23 cellular contexts compared by ENCODE assay signal in the genomic region with DNA sequence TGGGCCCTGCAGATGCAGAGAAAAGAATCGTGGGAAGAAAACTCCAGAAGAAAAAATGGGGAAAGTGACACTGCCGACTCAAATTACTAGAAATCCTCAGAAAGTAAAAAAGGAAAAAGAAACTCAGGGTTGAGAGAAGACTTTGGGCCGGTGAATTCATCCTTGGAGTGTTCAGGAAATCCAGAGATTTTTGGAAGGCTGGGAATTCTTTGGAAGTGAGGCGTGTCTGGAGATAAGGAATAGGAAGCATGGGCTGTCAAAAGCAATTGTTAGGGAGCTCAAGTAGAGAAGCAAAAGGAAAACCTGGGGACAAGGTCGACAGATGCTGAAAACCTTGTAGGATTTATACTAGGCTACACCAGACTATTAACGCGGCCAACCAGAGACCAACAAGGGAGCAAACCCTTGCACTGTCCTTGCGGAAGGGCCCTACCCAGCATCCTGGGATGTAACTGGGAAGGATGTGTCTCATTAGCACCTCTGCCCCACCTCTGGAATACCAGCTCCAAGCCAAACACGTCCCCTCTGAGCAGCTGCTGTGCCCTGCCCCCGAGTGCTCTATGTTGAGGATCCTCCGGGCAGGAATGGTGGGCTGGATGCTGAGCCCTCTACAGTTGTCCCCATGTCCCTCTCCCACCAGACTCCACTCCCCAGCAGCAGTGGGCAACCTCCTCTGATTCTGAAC. TPM values are rescaled to one million over a fixed set of nuclear protein-coding genes. Genes with fewer than 3 reads are reported as not detected.
DNase-seq lines count a peak whose midpoint lies in the region; ATAC-seq, FAIRE-seq and TF ChIP-seq lines count a peak whose summit lies in the region.
"Had no signal": no experiment of that assay in that cellular context is flagged by ENCODE, and none has a peak within 500 bp of the region (broad histone marks: within the 10 kb centered on the region; RNA-seq: fewer than 3 reads in every experiment).

No MANE protein-coding gene starts in this region.

- no peak overlapping the region for H3K9ac ChIP-seq in parathyroid adenoma
- H3K9ac ChIP-seq in kidney (ENCODE audit: low read length in 2 of 2) = no peak overlapping the region
- H3K9ac ChIP-seq: BLaER1 treated with 17β-estradiol and CSF1 and Interleukin-3, amounts not matched to agents 10 nM and 100 nM had no signal

- TF ChIP-seq CTCF in heart right ventricle (IDR thresholded peaks at IDR 0.05) = no peak
- TF ChIP-seq CTCF in right atrium auricular region (IDR thresholded peaks at IDR 0.05) = no peak
- no peak for TF ChIP-seq CTCF in parathyroid adenoma (IDR thresholded peaks at IDR 0.05)
- TF ChIP-seq CTCF in uterus (IDR thresholded peaks at IDR 0.05) = no peak
- no peak for TF ChIP-seq CTCF in kidney (IDR thresholded peaks at IDR 0.05; ENCODE audit: borderline replicate concordance, extremely low read depth, insufficient read depth)

- no peaks in the 10 kb centered on the region for H3K79me2 ChIP-seq in parathyroid adenoma

- H3K36me3 ChIP-seq in heart right ventricle (peaks cover 0 to 10% (median 0%) of the 10 kb centered on the region in 9 donors), right atrium auricular region (no peaks in the 10 kb centered on the region), parathyroid adenoma (ENCODE audit: control insufficient read depth, insufficient read depth, low read length) (no peaks in the 10 kb centered on the region), uterus (no peaks in the 10 kb centered on the region), kidney (ENCODE audit: control insufficient read depth in 1 of 2, insufficient read depth in 2 of 2, low read length in 2 of 2) (no peaks in the 10 kb centered on the region)
- H3K36me3 ChIP-seq: vagina had no signal

- H3K27ac ChIP-seq in heart right ventricle (peak overlapping the region; percentile 19 to 81 (median 56)), right atrium auricular region (peak overlapping the region; percentile 46 to 54), parathyroid adenoma (peak overlapping the region; percentile 39), uterus (peak overlapping the region; percentile 29 to 37), kidney (ENCODE audit: low read depth in 2 of 2, low read length in 2 of 2) (peak overlapping the region in 1 of 2 donors; percentile 49)
- H3K27ac ChIP-seq: A549; BLaER1 treated with 17β-estradiol and CSF1 and Interleukin-3, amounts not matched to agents 10 nM and 100 nM; skin epidermis; vagina had no signal

- 48 to 49% methylated on average over 11 of the region's 11 CpGs for WGBS in heart right ventricle, 2 donors

- no peak for FAIRE-seq in kidney (lab: Jason Lieb, UNC)
- FAIRE-seq: D721Med had no signal

- DNase-seq in heart right ventricle (no peak), cardiac septum (ENCODE audit: low spot score) (no peak), right atrium auricular region (ENCODE audit: low spot score) (no peak), uterus (no peak), SIG-M5 treated with dmso at 0.1 percent for 504 hours (lab: John Stamatoyannopoulos, UW; ENCODE audit: unreplicated experiment) (no peak), kidney (no peak)
- DNase-seq: activated CD4-positive, alpha-beta T cell treated with anti-CD3 and anti-CD28 coated beads for 1 hour; activated naive CD4-positive, alpha-beta T cell treated with anti-CD3 and anti-CD28 coated beads, Interleukin-2, amount 10 ng/mL, durations not matched to agents 7 days and 5 days; activated T-cell treated with anti-CD3 and anti-CD28 coated beads, Interleukin-2, amount 50 U/mL, for 72 hours; anterior cingulate cortex; effector memory CD4-positive, alpha-beta T cell; HCEC 1CT; Karpas-422; NCI-H1092 treated with DMSO at 0.1 percent for 48 hours; NCI-H2107; NCI-H510A had no signal

- H2AFZ ChIP-seq in parathyroid adenoma = no peak overlapping the region

- intact Hi-C loops in heart right ventricle (cut with DNase I) = no loop called here
- intact Hi-C loops in cardiac septum (cut with DNase I) = no loop called here
- intact Hi-C loops in uterus (cut with DNase I; ENCODE audit: low total_unique reads) = no loop called here
- intact Hi-C loops in kidney (cut with DNase I) = no loop called here

- H3K27me3 ChIP-seq in heart right ventricle (no peaks in the 10 kb centered on the region), right atrium auricular region (no peaks in the 10 kb centered on the region), parathyroid adenoma (ENCODE audit: control insufficient read depth, insufficient read depth, low read length) (no peaks in the 10 kb centered on the region), uterus (no peaks in the 10 kb centered on the region)
- H3K27me3 ChIP-seq: BLaER1 treated with 17β-estradiol and CSF1 and Interleukin-3, amounts not matched to agents 10 nM and 100 nM; vagina had no signal

- H3K4me2 ChIP-seq in parathyroid adenoma (ENCODE audit: low read length) = no peak overlapping the region
- H3K4me2 ChIP-seq: A549; BLaER1 treated with 17β-estradiol and CSF1 and Interleukin-3, amounts not matched to agents 10 nM and 100 nM had no signal

- H3K9me3 ChIP-seq in heart right ventricle = no peaks in the 10 kb centered on the region
- no peaks in the 10 kb centered on the region for H3K9me3 ChIP-seq in right atrium auricular region
- no peaks in the 10 kb centered on the region for H3K9me3 ChIP-seq in parathyroid adenoma (ENCODE audit: control insufficient read depth, low read length)
- no peaks in the 10 kb centered on the region for H3K9me3 ChIP-seq in uterus
- no peaks in the 10 kb centered on the region for H3K9me3 ChIP-seq in kidney (ENCODE audit: control insufficient read depth in 1 of 2, low read length in 2 of 2)
- H3K9me3 ChIP-seq: A549; BLaER1 treated with 17β-estradiol and CSF1 and Interleukin-3, amounts not matched to agents 10 nM and 100 nM; vagina had no signal

- peak; percentile 12 to 48 (median 26) for ATAC-seq in heart right ventricle
- ATAC-seq in HG03432 (IDR thresholded peaks at IDR 0.05; ENCODE audit: unreplicated experiment) = no peak
- ATAC-seq: A549; activated T-cell treated with anti-CD3 and anti-CD28 coated beads, Interleukin-2, amount 50 U/mL, for 72 hours had no signal

- H3K4me3 ChIP-seq in heart right ventricle (no peak overlapping the region), right atrium auricular region (no peak overlapping the region), parathyroid adenoma (ENCODE audit: low read depth, low read length) (no peak overlapping the region), uterus (no peak overlapping the region), kidney (ENCODE audit: low read length in 2 of 2) (no peak overlapping the region)
- H3K4me3 ChIP-seq: A549; BLaER1 treated with 17β-estradiol and CSF1 and Interleukin-3, amounts not matched to agents 10 nM and 100 nM; skin epidermis; vagina had no signal

- peaks cover 18 to 80% (median 45%) of the 10 kb centered on the region in 9 donors for H3K4me1 ChIP-seq in heart right ventricle
- H3K4me1 ChIP-seq in right atrium auricular region = peaks cover 0 to 60% of the 10 kb centered on the region in 2 donors
- H3K4me1 ChIP-seq in parathyroid adenoma = no peaks in the 10 kb centered on the region
- peaks cover 0 to 4% of the 10 kb centered on the region in 2 donors for H3K4me1 ChIP-seq in uterus
- peaks cover 3 to 17% of the 10 kb centered on the region in 2 donors for H3K4me1 ChIP-seq in kidney (ENCODE audit: control insufficient read depth in 1 of 2, insufficient read depth in 1 of 2, low read depth in 1 of 2, low read length in 2 of 2)
- H3K4me1 ChIP-seq: A549 had no signal

- TF ChIP-seq POLR2A in uterus (IDR thresholded peaks at IDR 0.05) = no peak

RNA-seq across cellular contexts. Expression of a gene that starts 11.6 kb away (rescaled TPM):
- total RNA-seq in heart right ventricle (10 to 100 TPM; 48.1 to 71.1 (median 56.5) TPM), cardiac septum (60.3 TPM), right atrium auricular region (10 to 100 TPM; 38.0 to 47.0 TPM), uterus (100 to 1,000 TPM in 1 of 4 donors, 10 to 100 TPM in 3; 22.0 to 139 (median 31.6) TPM), kidney (105 TPM)
- polyA plus RNA-seq in heart right ventricle (10 to 100 TPM; 18.1 to 36.5 TPM), kidney (ENCODE audit: insufficient read depth, low read depth, low replicate concordance) (33.8 TPM)
